In the genomic region with DNA sequence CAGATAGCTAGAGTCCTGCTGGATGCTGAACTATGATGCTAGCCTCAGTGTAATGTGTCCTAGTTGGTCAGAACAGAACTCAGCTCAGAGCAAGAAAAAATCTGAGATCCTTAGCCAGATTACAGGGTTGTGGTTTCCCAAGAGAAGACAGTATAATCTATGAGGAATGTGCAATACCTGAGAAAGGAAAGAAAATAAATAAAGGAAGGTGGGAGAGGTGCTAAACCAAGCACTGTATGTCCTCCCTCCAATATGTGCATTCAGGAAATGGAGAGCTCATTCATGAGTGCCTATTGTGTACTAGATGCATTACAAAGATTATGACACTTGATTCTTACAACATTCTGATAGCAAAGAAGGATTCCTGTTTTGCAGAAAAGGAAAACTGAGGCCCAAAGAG, we compare ENCODE assay signal across 22 cellular contexts. TPM values are rescaled to one million over a fixed set of nuclear protein-coding genes. Genes with fewer than 3 reads are reported as not detected.
"Had no signal": no experiment of that assay in that cellular context is flagged by ENCODE, and none has a peak within 500 bp of the region (broad histone marks: within the 10 kb centered on the region; RNA-seq: fewer than 3 reads in every experiment).

No MANE protein-coding gene starts in this region.

- FAIRE-seq: HepG2 had no signal

- H3K4me3 ChIP-seq: Peyer's patch had no signal

- DNase-seq: IMR-90, Karpas-422, KG1, MM.1S, NCI-H1092 treated with DMSO at 0.1 percent for 48 hours, NCI-H1436, NCI-H187, NCI-H2029, NCI-H2081 treated with DMSO at 0.1 percent for 48 hours, NCI-H2171, NCI-H226, NCI-H446, NCI-H510A, NCI-H524 treated with DMSO at 0.1 percent for 48 hours, NCI-H69, NCI-H774, Peyer's patch, RPMI8226, SHP77, SK-N-SH had no signal

- H3K27ac ChIP-seq: Peyer's patch had no signal

- H3K9ac ChIP-seq: SK-N-SH had no signal

- ATAC-seq: HepG2 had no signal

- H3K9me3 ChIP-seq: Peyer's patch, SK-N-SH had no signal

- H3K36me3 ChIP-seq: Peyer's patch had no signal

- H3K4me2 ChIP-seq: SK-N-SH had no signal

- H3K27me3 ChIP-seq: Peyer's patch had no signal

- H3K4me1 ChIP-seq: Peyer's patch had no signal

RNA-seq across cellular contexts. Expression of a gene that starts 7.5 kb away (rescaled TPM):
- total RNA-seq: HepG2, IMR-90, Peyer's patch, SK-MEL-5 had no signal
- polyA plus RNA-seq: HepG2, IMR-90, SK-N-SH had no signal
